ENCODE assay signal across 8 cellular contexts in genomic region chr6:146598785-146599405, GRCh38. TPM values are rescaled to one million over a fixed set of nuclear protein-coding genes. Genes with fewer than 3 reads are reported as not detected.
DNase-seq lines count a peak whose midpoint lies in the region; ATAC-seq and TF ChIP-seq lines count a peak whose summit lies in the region.

TSS of gene ADGB (plus strand) at chr6:146598972. CDS start at chr6:146599041, 69 bp downstream.

- H3K36me3 Mint-ChIP-seq in nephron (ENCODE audit: low read depth) = no peaks in the 10 kb centered on the region

- no peaks in the 10 kb centered on the region for H3K36me3 ChIP-seq in HUES6 (ENCODE audit: control insufficient read depth, insufficient read depth, low read length)
- no peaks in the 10 kb centered on the region for H3K36me3 ChIP-seq in gastroesophageal sphincter

- no peak within 1 kb of the TSS for H3K9ac ChIP-seq in HUES6 (ENCODE audit: low read length)

- H3K4me1 ChIP-seq in HUES6 (ENCODE audit: control insufficient read depth, insufficient read depth, low read length) (peaks cover 4% of the 10 kb centered on the region; the same call in 1 of the 2 replicates), gastroesophageal sphincter (peaks cover 0 to 13% (median 0%) of the 10 kb centered on the region in 3 donors)

- H3K9me3 ChIP-seq in HUES6 (ENCODE audit: control insufficient read depth, insufficient read depth, low read depth, low read length) (no peaks in the 10 kb centered on the region), gastroesophageal sphincter (no peaks in the 10 kb centered on the region)

- no peaks in the 10 kb centered on the region for H3K9me3 Mint-ChIP-seq in nephron

- no peak for TF ChIP-seq CTCF in WI38 (IDR thresholded peaks at IDR 0.05; ENCODE audit: low read depth, low read length)
- TF ChIP-seq CTCF in gastroesophageal sphincter (IDR thresholded peaks at IDR 0.05) = no peak
- no peak for TF ChIP-seq CTCF in nephron (IDR thresholded peaks at IDR 0.05; ENCODE audit: unreplicated experiment in 3 of 3)

- ATAC-seq in gastroesophageal sphincter (peak; percentile 78), GM21367 (IDR thresholded peaks at IDR 0.05; ENCODE audit: unreplicated experiment) (no peak)

- no peak for TF ChIP-seq EP300 in gastroesophageal sphincter (IDR thresholded peaks at IDR 0.05)

- TF ChIP-seq POLR2A in gastroesophageal sphincter (IDR thresholded peaks at IDR 0.05) = no peak

- H3K4me3 ChIP-seq in HUES6 (ENCODE audit: low read depth, low read length) (peak within 1 kb of the TSS; percentile 75), WI38 (ENCODE audit: low read depth, low read length) (peak within 1 kb of the TSS; percentile 59), gastroesophageal sphincter (peak within 1 kb of the TSS in 1 of 2 donors; percentile 46)

- 0% methylated on average over 4 of the region's 32 CpGs; no CpG with 5 or more reads in 1 of the 2 donors for WGBS in gastroesophageal sphincter (ENCODE audit: low coverage in 1 of 2), 2 donors

- H3K27me3 ChIP-seq in HUES6 (ENCODE audit: control insufficient read depth, insufficient read depth, low read length) = 0 out of 2 replicates have a peak, but pooled peaks cover 9% of the 10 kb centered on the region
- no peaks in the 10 kb centered on the region for H3K27me3 ChIP-seq in gastroesophageal sphincter

- H3K27ac Mint-ChIP-seq in nephron = no peak within 1 kb of the TSS

- H3K27ac ChIP-seq in HUES6 (ENCODE audit: low read depth, low read length) (no peak within 1 kb of the TSS), gastroesophageal sphincter (no peak within 1 kb of the TSS)

- H3K27me3 Mint-ChIP-seq in nephron (ENCODE audit: low read depth) = no peaks in the 10 kb centered on the region

- H3K4me1 Mint-ChIP-seq in nephron = peaks cover 24% of the 10 kb centered on the region

- H3K4me3 Mint-ChIP-seq in nephron = peak within 1 kb of the TSS; percentile 63 to 75 (median 68)

- DNase-seq in Daoy (ENCODE audit: low read depth) (peak; percentile 83), superior temporal gyrus (ENCODE audit: extremely low spot score) (no peak)
- DNase-seq in activated effector memory CD4-positive, alpha-beta T cell treated with Interleukin-2 at 50 U/mL for 16 hours = no peak

RNA-seq across cellular contexts. Expression of gene ADGB, which starts in this region (rescaled TPM):
- total RNA-seq in Daoy (2014; rRNA removed; shearing (Covaris generic)) = 1.4 TPM in 1 of 2 replicates, not detected in the other
- total RNA-seq in gastroesophageal sphincter = not detected

Comparison
In these comparisons a context has a peak if more than half of its experiments do, and no peak if none do; other contexts are left out.
1. Peak in ATAC-seq in gastroesophageal sphincter; RNA of the gene not detected or under 1 TPM.